9 cellular contexts compared by ENCODE assay signal in the genomic region with DNA sequence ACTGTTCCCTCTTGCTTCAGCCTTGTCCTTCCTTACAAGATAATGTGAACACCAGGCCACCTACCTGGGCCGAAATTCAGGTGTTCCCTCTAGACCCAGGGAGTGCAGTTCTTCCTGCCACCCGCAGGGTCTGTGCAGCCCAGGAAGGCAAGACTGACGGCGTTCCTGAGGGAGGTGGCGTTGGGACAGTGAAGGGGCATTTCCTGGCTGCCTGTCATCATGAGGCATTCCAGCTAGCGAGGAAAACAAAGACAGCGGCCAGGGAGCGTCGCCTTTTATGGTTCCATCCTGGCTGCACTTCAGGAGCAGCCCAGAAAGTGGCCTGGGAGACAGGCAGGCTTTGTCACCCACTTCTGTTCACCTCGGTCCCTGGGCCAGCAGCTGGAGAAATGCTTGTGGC.
DNase-seq lines count a peak whose midpoint lies in the region; ATAC-seq and TF ChIP-seq lines count a peak whose summit lies in the region.
"Had no signal": no experiment of that assay in that cellular context is flagged by ENCODE, and none has a peak within 500 bp of the region (broad histone marks: within the 10 kb centered on the region; RNA-seq: fewer than 3 reads in every experiment).

No MANE protein-coding gene starts in this region.

- WGBS in spleen, 5 donors: 43 to 67% (median 55%) methylated on average over 10 of the region's 10 CpGs

- H3K9me3 ChIP-seq in HUES6 (ENCODE audit: control insufficient read depth, insufficient read depth, low read depth, low read length) (no peaks in the 10 kb centered on the region), colonic mucosa (no peaks in the 10 kb centered on the region), thoracic aorta (no peaks in the 10 kb centered on the region), spleen (no peaks in the 10 kb centered on the region)

- no peak overlapping the region for H3K4me3 ChIP-seq in HUES6 (ENCODE audit: low read depth, low read length)
- no peak overlapping the region for H3K4me3 ChIP-seq in colonic mucosa
- peak overlapping the region; percentile 8 for H3K4me3 ChIP-seq in thoracic aorta
- no peak overlapping the region for H3K4me3 ChIP-seq in spleen

- H3K36me3 ChIP-seq in HUES6 (ENCODE audit: control insufficient read depth, insufficient read depth, low read length) (no peaks in the 10 kb centered on the region), colonic mucosa (no peaks in the 10 kb centered on the region), thoracic aorta (no peaks in the 10 kb centered on the region), spleen (no peaks in the 10 kb centered on the region)

- no peak for TF ChIP-seq POLR2A in spleen (IDR thresholded peaks at IDR 0.05)

- DNase-seq in colonic mucosa (peak; percentile 34), left kidney (ENCODE audit: low read depth, low spot score) (peak; percentile 77), thoracic aorta (ENCODE audit: low spot score) (no peak), spleen (no peak), NCI-H146 treated with DMSO at 0.1 percent for 48 hours (lab: John Stamatoyannopoulos, UW; ENCODE audit: unreplicated experiment) (no peak), NCI-H1694 treated with DMSO at 0.1 percent for 48 hours (lab: John Stamatoyannopoulos, UW) (no peak)
- no peak for DNase-seq in stimulated activated naive CD4-positive, alpha-beta T cell treated with Interleukin-2 at 50 U/mL for 16 hours (lab: John Stamatoyannopoulos, UW)
- DNase-seq: activated CD4-positive, alpha-beta T cell treated with anti-CD3 and anti-CD28 coated beads, Interleukin-2, amount 50 U/mL, for 4 hours had no signal

- peak overlapping the region; percentile 56 for H3K9ac ChIP-seq in HUES6 (ENCODE audit: low read length)
- no peak overlapping the region for H3K9ac ChIP-seq in colonic mucosa (ENCODE audit: low read depth in 2 of 2, low read length in 2 of 2)

- H3K27ac ChIP-seq in HUES6 (ENCODE audit: low read depth, low read length): peak overlapping the region; percentile 62; the same call in 1 of the 2 replicates
- no peak overlapping the region for H3K27ac ChIP-seq in colonic mucosa
- no peak overlapping the region for H3K27ac ChIP-seq in thoracic aorta
- H3K27ac ChIP-seq in spleen: no peak overlapping the region

- ATAC-seq in thoracic aorta (ENCODE audit: insufficient number of reproducible peaks, low FRiP score, low read depth): no peak

- no peak for TF ChIP-seq CTCF in colonic mucosa (IDR thresholded peaks at IDR 0.05)
- TF ChIP-seq CTCF in thoracic aorta (IDR thresholded peaks at IDR 0.05): peak; percentile 48
- peak in 4 of 11 experiments; percentile 12 to 35 (median 22) for TF ChIP-seq CTCF in spleen (IDR thresholded peaks at IDR 0.05 in 8 of 11, conservative IDR thresholded peaks at IDR 0.05 in 3 of 11)

- peaks cover 35% of the 10 kb centered on the region for H3K4me1 ChIP-seq in HUES6 (ENCODE audit: control insufficient read depth, insufficient read depth, low read length)
- H3K4me1 ChIP-seq in colonic mucosa: no peaks in the 10 kb centered on the region
- peaks cover 0 to 7% of the 10 kb centered on the region in 2 donors for H3K4me1 ChIP-seq in thoracic aorta (ENCODE audit: control insufficient read depth in 1 of 2, low read depth in 2 of 2)
- peaks cover 0 to 10% (median 0%) of the 10 kb centered on the region in 6 donors for H3K4me1 ChIP-seq in spleen

- H3K27me3 ChIP-seq in HUES6 (ENCODE audit: control insufficient read depth, insufficient read depth, low read length) (no peaks in the 10 kb centered on the region), colonic mucosa (no peaks in the 10 kb centered on the region), thoracic aorta (replicated peaks; ENCODE audit: insufficient read depth) (no peaks in the 10 kb centered on the region), spleen (replicated peaks in 1 of 7) (no peaks in the 10 kb centered on the region)

- intact Hi-C loops in colonic mucosa (cut with DNase I) (no loop called here), spleen (cut with DNase I; ENCODE audit: low total_unique reads) (no loop called here)

Comparison
In these comparisons a context has a peak if more than half of its experiments do, and no peak if none do; other contexts are left out.
1. DNase-seq: peak in colonic mucosa (single experiment) and left kidney (single experiment); none in thoracic aorta (single experiment), spleen (single experiment), NCI-H146 treated with DMSO at 0.1 percent for 48 hours (single experiment), NCI-H1694 treated with DMSO at 0.1 percent for 48 hours (single experiment) and stimulated activated naive CD4-positive, alpha-beta T cell treated with Interleukin-2 at 50 U/mL for 16 hours (single experiment).